In the genomic region with DNA sequence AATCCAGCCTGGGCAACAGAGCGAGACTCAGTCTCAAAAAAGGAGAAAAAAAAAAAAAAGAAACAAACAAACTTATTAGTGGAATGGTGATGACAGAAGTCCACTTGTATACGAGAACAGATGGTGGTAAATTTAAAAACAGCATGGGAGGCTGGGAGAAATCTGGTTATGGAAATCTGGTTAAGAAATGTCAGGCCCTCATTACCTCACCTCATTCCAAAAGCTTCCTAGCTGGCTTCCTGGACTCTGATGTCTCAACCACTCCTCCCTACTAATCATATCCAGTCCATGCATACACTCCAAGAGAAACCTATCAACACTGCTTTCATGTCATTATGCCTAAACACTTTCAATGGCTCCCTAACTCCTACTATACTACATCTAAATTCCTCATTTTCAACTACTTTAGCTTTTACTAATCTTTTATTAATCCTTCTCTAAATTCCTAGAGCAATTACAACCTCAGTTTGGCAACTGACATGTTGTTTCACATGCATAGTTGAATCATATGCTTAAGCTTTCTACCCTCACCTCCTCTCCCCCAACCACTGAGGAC, we compare ENCODE assay signal across 15 cellular contexts. TPM values are rescaled to one million over a fixed set of nuclear protein-coding genes. Genes with fewer than 3 reads are reported as not detected.
DNase-seq lines count a peak whose midpoint lies in the region; ATAC-seq, FAIRE-seq and TF ChIP-seq lines count a peak whose summit lies in the region.
"Had no signal": no experiment of that assay in that cellular context is flagged by ENCODE, and none has a peak within 500 bp of the region (broad histone marks: within the 10 kb centered on the region; RNA-seq: fewer than 3 reads in every experiment).

No MANE protein-coding gene starts in this region.

- FAIRE-seq in D721Med (lab: Jason Lieb, UNC), result no peak
- FAIRE-seq: GM12878 had no signal

- H3K4me3 ChIP-seq in left ventricle myocardium inferior, result no peak overlapping the region
- H3K4me3 ChIP-seq in gastroesophageal sphincter, result no peak overlapping the region
- no peak overlapping the region for H3K4me3 ChIP-seq in suprapubic skin
- no peak overlapping the region for H3K4me3 ChIP-seq in esophagus muscularis mucosa
- H3K4me3 ChIP-seq: BLaER1, GM12878 had no signal

- H3K36me3 ChIP-seq in left ventricle myocardium inferior, result peaks cover 2% of the 10 kb centered on the region
- peaks cover 0 to 1% of the 10 kb centered on the region in 2 donors for H3K36me3 ChIP-seq in gastroesophageal sphincter
- peaks cover 4% of the 10 kb centered on the region for H3K36me3 ChIP-seq in suprapubic skin
- H3K36me3 ChIP-seq in esophagus muscularis mucosa, result peaks cover 0 to 10% (median under 1%) of the 10 kb centered on the region in 4 donors

- intact Hi-C loops in left cardiac atrium (cut with DNase I) (no loop called here), left ventricle myocardium inferior (cut with micrococcal nuclease) (no loop called here), esophagus muscularis mucosa (cut with DNase I) (no loop called here)

- WGBS in gastroesophageal sphincter (ENCODE audit: low coverage in 1 of 2), 2 donors, result 71 to 82% methylated on average over 1 to 2 of the region's 2 CpGs
- WGBS in suprapubic skin, result 80% methylated on average over 2 of the region's 2 CpGs
- WGBS in esophagus muscularis mucosa, result 92% methylated on average over 2 of the region's 2 CpGs

- TF ChIP-seq POLR2A in gastroesophageal sphincter (IDR thresholded peaks at IDR 0.05) (no peak), suprapubic skin (IDR thresholded peaks at IDR 0.05) (no peak), esophagus muscularis mucosa (IDR thresholded peaks at IDR 0.05; ENCODE audit: low read depth) (no peak)

- DNase-seq in left cardiac atrium, result no peak
- DNase-seq in left ventricle myocardium inferior, result no peak
- peak; percentile 86 for DNase-seq in amniotic epithelial cell (ENCODE audit: low read depth)
- DNase-seq in suprapubic skin (ENCODE audit: low spot score in 2 of 2), result no peak
- no peak for DNase-seq in esophagus muscularis mucosa (ENCODE audit: extremely low spot score)
- DNase-seq in D721Med (ENCODE audit: insufficient read length, low spot score), result no peak
- DNase-seq: activated gamma-delta T cell treated with Interleukin-2 at 50 U/mL for 16 hours; effector CD8-positive, alpha-beta T cell; islet precursor cell; NCI-H2107 had no signal

- no peaks in the 10 kb centered on the region for H3K27me3 ChIP-seq in left ventricle myocardium inferior (ENCODE audit: low read depth)
- H3K27me3 ChIP-seq in gastroesophageal sphincter, result no peaks in the 10 kb centered on the region
- H3K27me3 ChIP-seq in suprapubic skin, result no peaks in the 10 kb centered on the region
- H3K27me3 ChIP-seq in esophagus muscularis mucosa, result no peaks in the 10 kb centered on the region
- H3K27me3 ChIP-seq: BLaER1, neutrophil had no signal

- peak; percentile 47 to 85 for ATAC-seq in left cardiac atrium
- ATAC-seq in gastroesophageal sphincter, result peak; percentile 71
- ATAC-seq in HG02623 (IDR thresholded peaks at IDR 0.05; ENCODE audit: unreplicated experiment), result no peak
- ATAC-seq: GM12878 had no signal

- H3K27ac ChIP-seq in left ventricle myocardium inferior (replicated peaks) (no peak overlapping the region), gastroesophageal sphincter (no peak overlapping the region), suprapubic skin (no peak overlapping the region), esophagus muscularis mucosa (replicated peaks in 1 of 4) (no peak overlapping the region)
- H3K27ac ChIP-seq: BLaER1, neutrophil had no signal

- TF ChIP-seq EP300 in gastroesophageal sphincter (IDR thresholded peaks at IDR 0.05), result no peak
- TF ChIP-seq EP300 in suprapubic skin (IDR thresholded peaks at IDR 0.05), result no peak
- no peak for TF ChIP-seq EP300 in esophagus muscularis mucosa (IDR thresholded peaks at IDR 0.05)

- no peak for TF ChIP-seq CTCF in left ventricle myocardium inferior (IDR thresholded peaks at IDR 0.05; ENCODE audit: borderline replicate concordance)
- no peak for TF ChIP-seq CTCF in gastroesophageal sphincter (IDR thresholded peaks at IDR 0.05)
- no peak for TF ChIP-seq CTCF in suprapubic skin (IDR thresholded peaks at IDR 0.05)
- TF ChIP-seq CTCF in esophagus muscularis mucosa (IDR thresholded peaks at IDR 0.05), result no peak
- TF ChIP-seq CTCF in D721Med (IDR thresholded peaks at IDR 0.05; ENCODE audit: insufficient read depth, missing control alignments), result no peak

- H3K4me1 ChIP-seq in left ventricle myocardium inferior (peaks cover 60% of the 10 kb centered on the region), gastroesophageal sphincter (peaks cover 0 to 28% (median 3%) of the 10 kb centered on the region in 3 donors), suprapubic skin (no peaks in the 10 kb centered on the region), esophagus muscularis mucosa (peaks cover 21 to 38% (median 25%) of the 10 kb centered on the region in 4 donors)

- H3K9me3 ChIP-seq in left ventricle myocardium inferior (replicated peaks), result no peaks in the 10 kb centered on the region
- H3K9me3 ChIP-seq in gastroesophageal sphincter, result no peaks in the 10 kb centered on the region
- no peaks in the 10 kb centered on the region for H3K9me3 ChIP-seq in suprapubic skin
- H3K9me3 ChIP-seq in esophagus muscularis mucosa, result no peaks in the 10 kb centered on the region
- H3K9me3 ChIP-seq: BLaER1, neutrophil had no signal

RNA-seq across cellular contexts. Expression of gene FOXJ3, which starts 52.9 kb away (rescaled TPM):
- total RNA-seq in left cardiac atrium, result 10 to 100 TPM; 34.3 to 43.0 TPM
- total RNA-seq in left ventricle myocardium inferior, result 40.7 TPM
- 10 to 100 TPM; 36.3 to 57.1 (median 41.4) TPM for total RNA-seq in gastroesophageal sphincter
- 10 to 100 TPM; 37.0 to 71.0 (median 41.1) TPM for total RNA-seq in suprapubic skin
- 10 to 100 TPM; 34.5 to 40.0 (median 36.1) TPM for total RNA-seq in esophagus muscularis mucosa
